Comparison of ENCODE assay signal across 8 cellular contexts in the genomic region with DNA sequence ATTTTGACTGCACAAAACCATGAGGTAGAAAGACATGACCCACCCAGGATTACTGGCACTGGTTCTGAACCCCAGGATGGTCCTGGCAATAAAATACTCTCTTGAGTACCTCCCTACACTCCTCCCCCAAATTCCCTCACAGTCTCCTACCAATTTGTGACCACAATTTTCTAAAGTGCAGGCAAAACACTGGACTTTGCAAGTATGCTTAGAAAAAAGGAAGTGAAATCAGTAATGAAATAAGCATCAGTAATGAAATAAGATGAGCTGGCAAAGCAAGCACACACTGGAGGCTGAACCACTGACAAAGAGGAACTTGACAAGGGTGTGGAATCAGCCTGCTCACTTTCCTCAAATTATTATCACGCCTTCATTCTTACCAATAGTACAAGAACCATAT.
DNase-seq lines count a peak whose midpoint lies in the region; ATAC-seq and TF ChIP-seq lines count a peak whose summit lies in the region.

No MANE protein-coding gene starts in this region.

- H3K36me3 ChIP-seq in osteoblast (ENCODE audit: insufficient read depth, low read length) = no peaks in the 10 kb centered on the region
- H3K36me3 ChIP-seq in tibial nerve = no peaks in the 10 kb centered on the region
- no peaks in the 10 kb centered on the region for H3K36me3 ChIP-seq in testis (ENCODE audit: low read depth, missing control alignments)

- H4K20me1 ChIP-seq in osteoblast (ENCODE audit: insufficient read depth, low read length) = no peaks in the 10 kb centered on the region

- H3K4me3 ChIP-seq in osteoblast (ENCODE audit: insufficient read depth, low read length) (no peak overlapping the region), tibial nerve (no peak overlapping the region), testis (no peak overlapping the region)

- intact Hi-C loops in testis (cut with DNase I; ENCODE audit: low total_unique reads) = no loop called here

- TF ChIP-seq CTCF in osteoblast (IDR thresholded peaks at IDR 0.05; ENCODE audit: extremely low read depth, low read depth, low read length) = no peak
- no peak for TF ChIP-seq CTCF in tibial nerve (IDR thresholded peaks at IDR 0.05)
- no peak for TF ChIP-seq CTCF in testis (IDR thresholded peaks at IDR 0.05)

- no peaks in the 10 kb centered on the region for H3K79me2 ChIP-seq in osteoblast (ENCODE audit: insufficient read depth, low read length)

- H3K4me2 ChIP-seq in osteoblast (ENCODE audit: insufficient read depth, low read length) = no peak overlapping the region

- WGBS in tibial nerve, 2 donors = 75 to 88% methylated on average over 1 of the region's 1 CpG
- 78 to 93% methylated on average over 1 of the region's 1 CpG for WGBS in testis, 2 donors

- DNase-seq in left lobe of liver (ENCODE audit: low spot score) = no peak
- DNase-seq in osteoblast (ENCODE audit: insufficient read length, low spot score, missing footprints) = no peak
- DNase-seq in NCI-H748 treated with DMSO at 0.1 percent for 48 hours (lab: John Stamatoyannopoulos, UW) = no peak
- DNase-seq in tibial nerve (ENCODE audit: low spot score in 2 of 2) = no peak
- no peak for DNase-seq in testis

- TF ChIP-seq EP300 in tibial nerve (IDR thresholded peaks at IDR 0.05) = peak in 1 of 2 donors; percentile 63

- H2AFZ ChIP-seq in osteoblast (ENCODE audit: low read length) = no peak overlapping the region

- ATAC-seq in GM18861 (IDR thresholded peaks at IDR 0.05; ENCODE audit: unreplicated experiment) = peak; percentile 99
- ATAC-seq in GM21825 (IDR thresholded peaks at IDR 0.05; ENCODE audit: unreplicated experiment) = peak; percentile 100
- ATAC-seq in HG03571 (IDR thresholded peaks at IDR 0.05; ENCODE audit: unreplicated experiment) = peak; percentile 99
- ATAC-seq in left lobe of liver = peak; percentile 31

- no peaks in the 10 kb centered on the region for H3K9me3 ChIP-seq in osteoblast (ENCODE audit: low read depth, low read length)
- peaks cover 0 to 4% (median 0%) of the 10 kb centered on the region in 4 donors for H3K9me3 ChIP-seq in tibial nerve
- no peaks in the 10 kb centered on the region for H3K9me3 ChIP-seq in testis

- TF ChIP-seq POLR2A in tibial nerve (IDR thresholded peaks at IDR 0.05) (no peak), testis (IDR thresholded peaks at IDR 0.05) (no peak)

- H3K4me1 ChIP-seq in osteoblast (ENCODE audit: insufficient read depth, low read length) = no peaks in the 10 kb centered on the region
- no peaks in the 10 kb centered on the region for H3K4me1 ChIP-seq in tibial nerve
- no peaks in the 10 kb centered on the region for H3K4me1 ChIP-seq in testis

- H3K27me3 ChIP-seq in osteoblast (ENCODE audit: insufficient read depth, low read length) (no peaks in the 10 kb centered on the region), tibial nerve (no peaks in the 10 kb centered on the region), testis (no peaks in the 10 kb centered on the region)

- H3K27ac ChIP-seq in osteoblast (ENCODE audit: low read depth, low read length) (no peak overlapping the region), tibial nerve (no peak overlapping the region), testis (no peak overlapping the region)

Comparison
In these comparisons a context has a peak if more than half of its experiments do, and no peak if none do; other contexts are left out.
1. ATAC-seq: peak in every context shown above with its lines; median percentile 100 in GM21825; 99 in GM18861; 99 in HG03571; 31 in left lobe of liver.